23 cellular contexts compared by ENCODE assay signal in genomic region chr14:65348137-65348536, GRCh38.
DNase-seq lines count a peak whose midpoint lies in the region; ATAC-seq and TF ChIP-seq lines count a peak whose summit lies in the region.
"Had no signal": no experiment of that assay in that cellular context is flagged by ENCODE, and none has a peak within 500 bp of the region (broad histone marks: within the 10 kb centered on the region; RNA-seq: fewer than 3 reads in every experiment).

No MANE protein-coding gene starts in this region.

- no peak for DNase-seq in T-helper 2 cell treated with Interferon-gamma antibody and Interleukin-4, amounts not matched to agents 5 μg/mL and 100 μg/mL, for 36 hours (ENCODE audit: low spot score)
- no peak for DNase-seq in T-helper 2 cell
- peak; percentile 35 for DNase-seq in RPMI7951 (ENCODE audit: low read depth)
- DNase-seq in left ventricle myocardium inferior: peak; percentile 21
- no peak for DNase-seq in stimulated activated naive B cell treated with anti-CD40 and anti-IgM and Interleukin-4, amounts not matched to agents 10 μg/mL and 1 μg/mL and 100 μg/mL, for 72 hours
- DNase-seq: 8988T; activated CD4-positive, alpha-beta T cell treated with anti-CD3 and anti-CD28 coated beads for 48 hours; aorta; BE2C; Caco-2; IMR-90; kidney; MM.1S; natural killer cell; NCI-H1436 treated with DMSO at 0.1 percent for 48 hours; NCI-H524; sigmoid colon; tibial artery had no signal

- peak; percentile 53 to 71 for ATAC-seq in stimulated activated naive B cell treated with anti-CD40 and anti-IgM and Interleukin-4, amounts not matched to agents 10 μg/mL and 1 μg/mL and 100 μg/mL, for 72 hours (replicated peaks)
- ATAC-seq in HG03571 (IDR thresholded peaks at IDR 0.05; ENCODE audit: unreplicated experiment) (no peak), HG03565 (IDR thresholded peaks at IDR 0.05; ENCODE audit: unreplicated experiment) (no peak), HG03097 (IDR thresholded peaks at IDR 0.05; ENCODE audit: low FRiP score, unreplicated experiment) (no peak)
- ATAC-seq: natural killer cell had no signal

- no peaks in the 10 kb centered on the region for H3K9me3 ChIP-seq in left ventricle myocardium inferior (replicated peaks)
- H3K9me3 ChIP-seq: BE2C, Caco-2, HAP-1, ovary, sigmoid colon, tibial artery had no signal

- no peak for TF ChIP-seq CTCF in left ventricle myocardium inferior (IDR thresholded peaks at IDR 0.05; ENCODE audit: borderline replicate concordance)

- no peaks in the 10 kb centered on the region for H3K27me3 ChIP-seq in left ventricle myocardium inferior (ENCODE audit: low read depth)
- H3K27me3 ChIP-seq: BE2C, ovary, sigmoid colon, tibial artery had no signal

- H3K4me1 ChIP-seq in left ventricle myocardium inferior: no peaks in the 10 kb centered on the region
- H3K4me1 ChIP-seq: BE2C, Caco-2, HAP-1, sigmoid colon, tibial artery had no signal

- no peaks in the 10 kb centered on the region for H3K27me3 Mint-ChIP-seq in T-helper 2 cell treated with Interferon-gamma antibody and Interleukin-4, amounts not matched to agents 5 μg/mL and 100 μg/mL, for 36 hours (ENCODE audit: low read depth)
- H3K27me3 Mint-ChIP-seq in stimulated activated naive B cell treated with anti-CD40 and anti-IgM and Interleukin-4, amounts not matched to agents 10 μg/mL and 1 μg/mL and 100 μg/mL, for 72 hours: no peaks in the 10 kb centered on the region

- H3K27ac ChIP-seq in left ventricle myocardium inferior (replicated peaks): no peak overlapping the region
- H3K27ac ChIP-seq: ovary, sigmoid colon, tibial artery had no signal

- intact Hi-C loops in left ventricle myocardium inferior (cut with micrococcal nuclease): no loop called here

- no peaks in the 10 kb centered on the region for H3K36me3 ChIP-seq in left ventricle myocardium inferior
- H3K36me3 ChIP-seq: BE2C, HAP-1, ovary, sigmoid colon, tibial artery had no signal

- H3K4me3 Mint-ChIP-seq in T-helper 2 cell treated with Interferon-gamma antibody and Interleukin-4, amounts not matched to agents 5 μg/mL and 100 μg/mL, for 36 hours: no peak overlapping the region
- no peak overlapping the region for H3K4me3 Mint-ChIP-seq in stimulated activated naive B cell treated with anti-CD40 and anti-IgM and Interleukin-4, amounts not matched to agents 10 μg/mL and 1 μg/mL and 100 μg/mL, for 72 hours
- H3K4me3 Mint-ChIP-seq: natural killer cell had no signal

- H3K27ac Mint-ChIP-seq in T-helper 2 cell treated with Interferon-gamma antibody and Interleukin-4, amounts not matched to agents 5 μg/mL and 100 μg/mL, for 36 hours: peak overlapping the region; percentile 15
- H3K27ac Mint-ChIP-seq in stimulated activated naive B cell treated with anti-CD40 and anti-IgM and Interleukin-4, amounts not matched to agents 10 μg/mL and 1 μg/mL and 100 μg/mL, for 72 hours: no peak overlapping the region
- H3K27ac Mint-ChIP-seq: natural killer cell had no signal

- peaks cover 26% of the 10 kb centered on the region for H3K36me3 Mint-ChIP-seq in T-helper 2 cell treated with Interferon-gamma antibody and Interleukin-4, amounts not matched to agents 5 μg/mL and 100 μg/mL, for 36 hours (ENCODE audit: low read depth)
- H3K36me3 Mint-ChIP-seq in stimulated activated naive B cell treated with anti-CD40 and anti-IgM and Interleukin-4, amounts not matched to agents 10 μg/mL and 1 μg/mL and 100 μg/mL, for 72 hours: no peaks in the 10 kb centered on the region
- H3K36me3 Mint-ChIP-seq: natural killer cell had no signal

- no peaks in the 10 kb centered on the region for H3K9me3 Mint-ChIP-seq in T-helper 2 cell treated with Interferon-gamma antibody and Interleukin-4, amounts not matched to agents 5 μg/mL and 100 μg/mL, for 36 hours
- peaks cover 0 to 2% of the 10 kb centered on the region in 2 donors for H3K9me3 Mint-ChIP-seq in stimulated activated naive B cell treated with anti-CD40 and anti-IgM and Interleukin-4, amounts not matched to agents 10 μg/mL and 1 μg/mL and 100 μg/mL, for 72 hours
- H3K9me3 Mint-ChIP-seq: natural killer cell had no signal

- no peak overlapping the region for H3K4me3 ChIP-seq in left ventricle myocardium inferior
- H3K4me3 ChIP-seq: HAP-1, ovary, sigmoid colon, tibial artery had no signal

- H3K4me1 Mint-ChIP-seq in T-helper 2 cell treated with Interferon-gamma antibody and Interleukin-4, amounts not matched to agents 5 μg/mL and 100 μg/mL, for 36 hours (ENCODE audit: low read depth): peaks cover 39% of the 10 kb centered on the region
- peaks cover 22 to 39% of the 10 kb centered on the region in 2 donors for H3K4me1 Mint-ChIP-seq in stimulated activated naive B cell treated with anti-CD40 and anti-IgM and Interleukin-4, amounts not matched to agents 10 μg/mL and 1 μg/mL and 100 μg/mL, for 72 hours
- H3K4me1 Mint-ChIP-seq: natural killer cell had no signal

Comparison
In these comparisons a context has a peak if more than half of its experiments do, and no peak if none do; other contexts are left out.
1. DNase-seq: peak in RPMI7951 (single experiment) and left ventricle myocardium inferior (single experiment); none in T-helper 2 cell treated with Interferon-gamma antibody and Interleukin-4, amounts not matched to agents 5 μg/mL and 100 μg/mL, for 36 hours (single experiment), T-helper 2 cell (0 of 5) and stimulated activated naive B cell treated with anti-CD40 and anti-IgM and Interleukin-4, amounts not matched to agents 10 μg/mL and 1 μg/mL and 100 μg/mL, for 72 hours (single experiment).
2. ATAC-seq: peak in stimulated activated naive B cell treated with anti-CD40 and anti-IgM and Interleukin-4, amounts not matched to agents 10 μg/mL and 1 μg/mL and 100 μg/mL, for 72 hours (2 of 2); none in HG03571 (single experiment), HG03565 (single experiment) and HG03097 (single experiment).